22 cellular contexts compared by ENCODE assay signal in genomic region chr11:13362596-13363109, GRCh38.
A peak's percentile ranks its signal among the peaks of the same experiment; 100 is the strongest.
DNase-seq lines count a peak whose midpoint lies in the region; ATAC-seq and TF ChIP-seq lines count a peak whose summit lies in the region.
"Had no signal": no experiment of that assay in that cellular context is flagged by ENCODE, and none has a peak within 500 bp of the region (broad histone marks: within the 10 kb centered on the region; RNA-seq: fewer than 3 reads in every experiment).

No MANE protein-coding gene starts in this region.

- no peaks in the 10 kb centered on the region for H3K4me1 Mint-ChIP-seq in effector memory CD8-positive, alpha-beta T cell (ENCODE audit: low read depth in 2 of 2)
- H3K4me1 Mint-ChIP-seq: B cell had no signal

- H3K27me3 Mint-ChIP-seq in effector memory CD8-positive, alpha-beta T cell: no peaks in the 10 kb centered on the region
- H3K27me3 Mint-ChIP-seq: B cell; CD4-positive, alpha-beta T cell had no signal

- peaks cover 4% of the 10 kb centered on the region for H3K36me3 ChIP-seq in brain microvascular endothelial cell (replicated peaks)

- H3K4me3 ChIP-seq in brain microvascular endothelial cell (ENCODE audit: low read depth, low read length): no peak overlapping the region
- H3K4me3 ChIP-seq: A549; BLaER1 treated with 17β-estradiol and CSF1 and Interleukin-3, amounts not matched to agents 10 nM and 100 nM; GM12878 had no signal

- peaks cover 80% of the 10 kb centered on the region for H3K36me3 Mint-ChIP-seq in effector memory CD8-positive, alpha-beta T cell (ENCODE audit: insufficient read depth)

- no peaks in the 10 kb centered on the region for H3K27me3 ChIP-seq in brain microvascular endothelial cell (replicated peaks)
- H3K27me3 ChIP-seq: BLaER1 treated with 17β-estradiol and CSF1 and Interleukin-3, amounts not matched to agents 10 nM and 100 nM had no signal

- no peak for ATAC-seq in effector memory CD8-positive, alpha-beta T cell (replicated peaks)
- no peak for ATAC-seq in GM18505 (IDR thresholded peaks at IDR 0.05; ENCODE audit: unreplicated experiment)
- ATAC-seq: A549; CD8-positive, alpha-beta T cell; GM12878 had no signal

- no peaks in the 10 kb centered on the region for H3K9me3 Mint-ChIP-seq in effector memory CD8-positive, alpha-beta T cell
- H3K9me3 Mint-ChIP-seq: CD4-positive, alpha-beta T cell; CD8-positive, alpha-beta T cell had no signal

- in situ Hi-C loops in brain microvascular endothelial cell (cut with HindIII; ENCODE audit: low pct_ligation_motif_present, low sequenced_read_pairs): no loop called here

- peak overlapping the region; percentile 54 for H3K27ac ChIP-seq in angular gyrus (ENCODE audit: low read depth, low read length)
- no peak overlapping the region for H3K27ac ChIP-seq in brain microvascular endothelial cell
- H3K27ac ChIP-seq: 22Rv1; A549; BLaER1 treated with 17β-estradiol and CSF1 and Interleukin-3, amounts not matched to agents 10 nM and 100 nM; C4-2B had no signal

- no peak overlapping the region for H3K4me3 Mint-ChIP-seq in effector memory CD8-positive, alpha-beta T cell
- H3K4me3 Mint-ChIP-seq: B cell; CD4-positive, alpha-beta T cell; CD8-positive, alpha-beta T cell had no signal

- no peak for TF ChIP-seq POLR2A in GM18505 (IDR thresholded peaks at IDR 0.05; ENCODE audit: borderline replicate concordance, extremely low read depth, insufficient read depth, insufficient read length)

- DNase-seq in medulla oblongata (ENCODE audit: extremely low spot score) (peak; percentile 20), midbrain (lab: John Stamatoyannopoulos, UW) (peak; percentile 32), superior temporal gyrus (ENCODE audit: extremely low spot score) (peak; percentile 56), brain microvascular endothelial cell (no peak)
- no peak for DNase-seq in effector memory CD8-positive, alpha-beta T cell
- DNase-seq: AML-193; Caco-2; Calu3; CD4-positive, alpha-beta T cell; CD8-positive, alpha-beta T cell; DMS53; DND-41; EL; GDM1 had no signal

- peak overlapping the region in 1 of 2 donors; percentile 35 for H3K27ac Mint-ChIP-seq in effector memory CD8-positive, alpha-beta T cell
- H3K27ac Mint-ChIP-seq: B cell; CD4-positive, alpha-beta T cell; CD8-positive, alpha-beta T cell had no signal

- TF ChIP-seq CTCF in brain microvascular endothelial cell (IDR thresholded peaks at IDR 0.05; ENCODE audit: low read depth, low read length, missing control alignments): no peak

Comparison
In these comparisons a context has a peak if more than half of its experiments do, and no peak if none do; other contexts are left out.
1. DNase-seq: peak in medulla oblongata (single experiment), midbrain (single experiment) and superior temporal gyrus (single experiment); none in effector memory CD8-positive, alpha-beta T cell (0 of 3) and brain microvascular endothelial cell (single experiment).